Comparison of ENCODE assay signal across 16 cellular contexts in genomic region chr21:44296916-44297315, GRCh38. TPM values are rescaled to one million over a fixed set of nuclear protein-coding genes. Genes with fewer than 3 reads are reported as not detected.
DNase-seq lines count a peak whose midpoint lies in the region; ATAC-seq and TF ChIP-seq lines count a peak whose summit lies in the region.
"Had no signal": no experiment of that assay in that cellular context is flagged by ENCODE, and none has a peak within 500 bp of the region (broad histone marks: within the 10 kb centered on the region; RNA-seq: fewer than 3 reads in every experiment).

No MANE protein-coding gene starts in this region.

- H4K8ac ChIP-seq in neuronal stem cell (ENCODE audit: low read depth, low read length): no peak overlapping the region

- peaks cover 53% of the 10 kb centered on the region for H3K4me1 Mint-ChIP-seq in activated CD4-positive, alpha-beta T cell treated with anti-CD3 and anti-CD28 coated beads, Interleukin-2, amount 10 ng/mL, durations not matched to agents 7 days and 5 days

- H2BK120ac ChIP-seq in neuronal stem cell (ENCODE audit: low read depth, low read length): no peak overlapping the region

- TF ChIP-seq EP300 in gastroesophageal sphincter (IDR thresholded peaks at IDR 0.05): no peak

- DNase-seq in activated CD4-positive, alpha-beta T cell treated with anti-CD3 and anti-CD28 coated beads, Interleukin-2, amount 10 ng/mL, durations not matched to agents 7 days and 5 days: no peak
- no peak for DNase-seq in activated CD4-positive, alpha-beta T cell treated with anti-CD3 and anti-CD28 coated beads, Interleukin-2, amount 50 U/mL, for 4 hours
- DNase-seq in right cardiac atrium: peak in 2 of 3 donors; percentile 51 to 60
- no peak for DNase-seq in heart right ventricle
- DNase-seq in NT2/D1 (ENCODE audit: low read depth, low spot score): no peak
- DNase-seq in neuronal stem cell (ENCODE audit: low spot score): no peak
- DNase-seq in kidney tubule cell (ENCODE audit: low spot score): no peak

- peak overlapping the region; percentile 75 for H2BK15ac ChIP-seq in neuronal stem cell (ENCODE audit: low read length)

- no peak overlapping the region for H3K4ac ChIP-seq in neuronal stem cell (ENCODE audit: low read length)

- 82% methylated on average over 13 of the region's 13 CpGs for WGBS in right cardiac atrium
- WGBS in heart right ventricle, 2 donors: 82 to 89% methylated on average over 13 of the region's 13 CpGs
- no CpG with 5 or more reads among the region's 13 CpGs for WGBS in neuronal stem cell (ENCODE audit: extremely low coverage in 2 of 2, insufficient read length in 2 of 2, insufficient replicate concordance in 1 of 2), 2 donors
- no CpG with 5 or more reads among the region's 13 CpGs for WGBS in gastroesophageal sphincter (ENCODE audit: low coverage in 1 of 2), 2 donors

- H3K27ac ChIP-seq in right cardiac atrium (ENCODE audit: low read length): no peak overlapping the region
- no peak overlapping the region for H3K27ac ChIP-seq in heart right ventricle
- H3K27ac ChIP-seq in neuronal stem cell (replicated peaks; ENCODE audit: low read length): no peak overlapping the region
- H3K27ac ChIP-seq in gastroesophageal sphincter: no peak overlapping the region
- H3K27ac ChIP-seq: GM23248 had no signal

- no peak overlapping the region for H3K4me2 ChIP-seq in neuronal stem cell (ENCODE audit: insufficient read depth, low read length, poor library complexity, severe bottlenecking)
- H3K4me2 ChIP-seq: A549 had no signal

- H3K27me3 Mint-ChIP-seq in activated CD4-positive, alpha-beta T cell treated with anti-CD3 and anti-CD28 coated beads, Interleukin-2, amount 10 ng/mL, durations not matched to agents 7 days and 5 days: no peaks in the 10 kb centered on the region
- H3K27me3 Mint-ChIP-seq: CD4-positive, alpha-beta T cell; CD8-positive, alpha-beta memory T cell had no signal

- POLR2A ChIA-PET in activated CD4-positive, alpha-beta T cell treated with anti-CD3 and anti-CD28 coated beads, Interleukin-2, amount 10 ng/mL, durations not matched to agents 7 days and 5 days (lab: Charles Lee): no interaction called here

- H3K36me3 ChIP-seq in heart right ventricle (no peaks in the 10 kb centered on the region), NT2/D1 (ENCODE audit: insufficient read depth, insufficient read length, low read length) (peaks cover 1% of the 10 kb centered on the region), neuronal stem cell (replicated peaks in 1 of 2; ENCODE audit: control insufficient read depth in 2 of 2, insufficient read depth in 2 of 2, low read length in 2 of 2) (no peaks in the 10 kb centered on the region), gastroesophageal sphincter (no peaks in the 10 kb centered on the region)

- H3K27me3 ChIP-seq in right cardiac atrium (ENCODE audit: control insufficient read depth, insufficient read depth) (no peaks in the 10 kb centered on the region), heart right ventricle (peaks cover 0 to 7% (median 0%) of the 10 kb centered on the region in 7 donors), NT2/D1 (ENCODE audit: insufficient read depth, insufficient read length) (no peaks in the 10 kb centered on the region), neuronal stem cell (ENCODE audit: control insufficient read depth in 3 of 3, insufficient read depth in 3 of 3, low read depth in 1 of 3, low read length in 3 of 3) (peaks cover 0 to 13% (median 10%) of the 10 kb centered on the region in 3 experiments), gastroesophageal sphincter (peaks cover 51% of the 10 kb centered on the region)

- H3K23ac ChIP-seq in neuronal stem cell (ENCODE audit: low read depth, low read length, poor library complexity): peak overlapping the region; percentile 55

- H3K36me3 Mint-ChIP-seq in activated CD4-positive, alpha-beta T cell treated with anti-CD3 and anti-CD28 coated beads, Interleukin-2, amount 10 ng/mL, durations not matched to agents 7 days and 5 days (ENCODE audit: low read depth): peaks cover 2% of the 10 kb centered on the region
- H3K36me3 Mint-ChIP-seq: CD14-positive monocyte had no signal

- intact Hi-C loops in right cardiac atrium (cut with DNase I) (no loop called here), heart right ventricle (cut with DNase I) (no loop called here)

- H3K9ac ChIP-seq in NT2/D1 (ENCODE audit: insufficient read length, low read depth) (peak overlapping the region; percentile 25), neuronal stem cell (ENCODE audit: low read depth, low read length, poor library complexity) (no peak overlapping the region)
- H3K9ac ChIP-seq: GM23248 had no signal

- peak overlapping the region; percentile 60 for H3K27ac Mint-ChIP-seq in activated CD4-positive, alpha-beta T cell treated with anti-CD3 and anti-CD28 coated beads, Interleukin-2, amount 10 ng/mL, durations not matched to agents 7 days and 5 days

- peaks cover 9% of the 10 kb centered on the region for H3K79me1 ChIP-seq in neuronal stem cell (ENCODE audit: low read depth, low read length)

- no peak overlapping the region for H3K14ac ChIP-seq in neuronal stem cell (ENCODE audit: low read length)

- no peak for TF ChIP-seq CTCF in heart right ventricle (IDR thresholded peaks at IDR 0.05)
- no peak for TF ChIP-seq CTCF in gastroesophageal sphincter (IDR thresholded peaks at IDR 0.05)

- peak overlapping the region; percentile 35 for H3K18ac ChIP-seq in neuronal stem cell (ENCODE audit: low read length)

- H3K4me1 ChIP-seq in right cardiac atrium (ENCODE audit: control insufficient read depth, insufficient read depth, low read length) (peaks cover 3% of the 10 kb centered on the region), heart right ventricle (peaks cover 20 to 52% (median 43%) of the 10 kb centered on the region in 9 donors), NT2/D1 (ENCODE audit: insufficient read depth, insufficient read length) (peaks cover 38% of the 10 kb centered on the region), neuronal stem cell (ENCODE audit: control insufficient read depth in 2 of 2, insufficient read depth in 1 of 2, low read depth in 1 of 2, low read length in 2 of 2) (peaks cover 10 to 16% of the 10 kb centered on the region in 2 donors), gastroesophageal sphincter (peaks cover 0 to 55% (median 20%) of the 10 kb centered on the region in 3 donors)

- no peak overlapping the region for H2BK12ac ChIP-seq in neuronal stem cell (ENCODE audit: low read length)

- ATAC-seq in right cardiac atrium (no peak), heart right ventricle (no peak), gastroesophageal sphincter (no peak)

- H3K4me3 Mint-ChIP-seq in activated CD4-positive, alpha-beta T cell treated with anti-CD3 and anti-CD28 coated beads, Interleukin-2, amount 10 ng/mL, durations not matched to agents 7 days and 5 days: no peak overlapping the region

- no peak overlapping the region for H3K4me3 ChIP-seq in right cardiac atrium (ENCODE audit: low read length)
- no peak overlapping the region for H3K4me3 ChIP-seq in heart right ventricle
- no peak overlapping the region for H3K4me3 ChIP-seq in NT2/D1 (ENCODE audit: insufficient read length, low read depth)
- H3K4me3 ChIP-seq in neuronal stem cell (ENCODE audit: low read length in 2 of 2): no peak overlapping the region
- no peak overlapping the region for H3K4me3 ChIP-seq in gastroesophageal sphincter
- H3K4me3 ChIP-seq: A549, GM12878, GM23248 had no signal

- H2BK5ac ChIP-seq in neuronal stem cell (ENCODE audit: low read length): no peak overlapping the region

- H2AK5ac ChIP-seq in neuronal stem cell (ENCODE audit: low read depth, low read length): peak overlapping the region; percentile 71

- H3K9me3 ChIP-seq in right cardiac atrium (ENCODE audit: control insufficient read depth, low read length) (no peaks in the 10 kb centered on the region), heart right ventricle (no peaks in the 10 kb centered on the region), NT2/D1 (ENCODE audit: insufficient read depth, low read length) (no peaks in the 10 kb centered on the region), neuronal stem cell (replicated peaks in 1 of 2; ENCODE audit: control insufficient read depth in 2 of 2, insufficient read depth in 1 of 2, low read depth in 1 of 2, low read length in 2 of 2) (peaks cover 0 to 2% of the 10 kb centered on the region in 2 donors), gastroesophageal sphincter (no peaks in the 10 kb centered on the region)
- H3K9me3 ChIP-seq: A549 had no signal

- H4K91ac ChIP-seq in neuronal stem cell (ENCODE audit: low read depth, low read length, poor library complexity): no peak overlapping the region

- H3K9me3 Mint-ChIP-seq in activated CD4-positive, alpha-beta T cell treated with anti-CD3 and anti-CD28 coated beads, Interleukin-2, amount 10 ng/mL, durations not matched to agents 7 days and 5 days: no peaks in the 10 kb centered on the region
- H3K9me3 Mint-ChIP-seq: CD4-positive, alpha-beta T cell; CD8-positive, alpha-beta memory T cell had no signal

- CTCF ChIA-PET in activated CD4-positive, alpha-beta T cell treated with anti-CD3 and anti-CD28 coated beads, Interleukin-2, amount 10 ng/mL, durations not matched to agents 7 days and 5 days (lab: Charles Lee): interaction anchor here (0.8 to 1.6 kb wide), 7 partner anchors 12 to 57 kb away, joined by 3 to 7 read pairs (median 5); partner anchors contain the start of gene TRPM2

- no peak overlapping the region for H2AFZ ChIP-seq in neuronal stem cell (ENCODE audit: low read length)
- H2AFZ ChIP-seq: GM23248 had no signal

- no peak for TF ChIP-seq POLR2A in gastroesophageal sphincter (IDR thresholded peaks at IDR 0.05)

RNA-seq across cellular contexts. Expression of gene PFKL, which starts 2.9 kb away (rescaled TPM):
- total RNA-seq in activated CD4-positive, alpha-beta T cell treated with anti-CD3 and anti-CD28 coated beads, Interleukin-2, amount 10 ng/mL, durations not matched to agents 7 days and 5 days: 100 to 1,000 TPM; 190 to 210 TPM
- 10 to 100 TPM; 43.2 to 54.9 (median 49.6) TPM for total RNA-seq in right cardiac atrium
- 42.8 TPM for polyA plus RNA-seq in right cardiac atrium
- 10 to 100 TPM; 34.7 to 84.4 (median 43.8) TPM for total RNA-seq in heart right ventricle
- polyA plus RNA-seq in heart right ventricle: 10 to 100 TPM; 42.6 to 56.9 TPM
- 37.4 TPM for polyA plus RNA-seq in neuronal stem cell (2013, experiment 1 of 2)
- 35.9 TPM for polyA plus RNA-seq in neuronal stem cell (2013, experiment 2 of 2)
- total RNA-seq in gastroesophageal sphincter: 100 to 1,000 TPM in 1 of 4 donors, 10 to 100 TPM in 3; 57.7 to 103 (median 72.1) TPM

RNA-seq across cellular contexts. Expression of gene AIRE, which starts 11.2 kb away (rescaled TPM):
- total RNA-seq in activated CD4-positive, alpha-beta T cell treated with anti-CD3 and anti-CD28 coated beads, Interleukin-2, amount 10 ng/mL, durations not matched to agents 7 days and 5 days: under 1 TPM; 0.27 to 0.30 TPM
- total RNA-seq in right cardiac atrium: under 1 TPM in 3 of 4 donors, not detected in 1; 0.11 to 0.14 (median 0.14) TPM
- 0.05 TPM for polyA plus RNA-seq in right cardiac atrium
- under 1 TPM in 2 of 10 donors, not detected in 8; 0.05 to 0.10 TPM for total RNA-seq in heart right ventricle
- polyA plus RNA-seq in heart right ventricle: under 1 TPM in 1 of 2 donors, not detected in 1; 0.06 TPM
- not detected for polyA plus RNA-seq in neuronal stem cell (2013, experiment 1 of 2)
- polyA plus RNA-seq in neuronal stem cell (2013, experiment 2 of 2): not detected
- not detected for total RNA-seq in gastroesophageal sphincter
- total RNA-seq: CD8-positive, alpha-beta memory T cell; GM23248; H1 had no signal
- polyA plus RNA-seq: A549, CD14-positive monocyte, GM23248 had no signal

RNA-seq across cellular contexts. Expression of gene DNMT3L, which starts 35.2 kb away (rescaled TPM):
- not detected for total RNA-seq in activated CD4-positive, alpha-beta T cell treated with anti-CD3 and anti-CD28 coated beads, Interleukin-2, amount 10 ng/mL, durations not matched to agents 7 days and 5 days
- total RNA-seq in right cardiac atrium (not detected), heart right ventricle (not detected), gastroesophageal sphincter (not detected)
- polyA plus RNA-seq in right cardiac atrium (not detected), heart right ventricle (not detected)
- 0.04 TPM for polyA plus RNA-seq in neuronal stem cell (2013, experiment 1 of 2)
- polyA plus RNA-seq in neuronal stem cell (2013, experiment 2 of 2): not detected
- total RNA-seq: CD4-positive, alpha-beta T cell; CD8-positive, alpha-beta memory T cell; GM12878; GM23248; H1 had no signal
- polyA plus RNA-seq: A549; BJ; CD14-positive monocyte; CD8-positive, alpha-beta memory T cell; GM12878; GM23248 had no signal

RNA-seq across cellular contexts. Expression of gene CFAP410, which starts 42.3 kb away (rescaled TPM):
- 10 to 100 TPM; 11.6 to 16.0 TPM for total RNA-seq in activated CD4-positive, alpha-beta T cell treated with anti-CD3 and anti-CD28 coated beads, Interleukin-2, amount 10 ng/mL, durations not matched to agents 7 days and 5 days
- total RNA-seq in right cardiac atrium (10 to 100 TPM; 13.2 to 19.8 (median 17.6) TPM), heart right ventricle (10 to 100 TPM; 10.9 to 15.8 (median 13.3) TPM), gastroesophageal sphincter (10 to 100 TPM; 26.2 to 35.0 (median 30.2) TPM)
- polyA plus RNA-seq in right cardiac atrium (16.8 TPM), heart right ventricle (10 to 100 TPM; 27.6 to 34.7 TPM)
- polyA plus RNA-seq in neuronal stem cell (2013, experiment 1 of 2): 13.0 TPM
- 12.0 TPM for polyA plus RNA-seq in neuronal stem cell (2013, experiment 2 of 2)

RNA-seq across cellular contexts. Expression of gene ICOSLG, which starts 56.2 kb away (rescaled TPM):
- 1 to 10 TPM; 4.9 to 5.5 TPM for total RNA-seq in activated CD4-positive, alpha-beta T cell treated with anti-CD3 and anti-CD28 coated beads, Interleukin-2, amount 10 ng/mL, durations not matched to agents 7 days and 5 days
- total RNA-seq in right cardiac atrium: 1 to 10 TPM in 2 of 4 donors, under 1 TPM in 2; 0.60 to 4.6 (median 1.7) TPM
- 0.57 TPM for polyA plus RNA-seq in right cardiac atrium
- 1 to 10 TPM in 9 of 10 donors, under 1 TPM in 1; 0.90 to 6.2 (median 1.6) TPM for total RNA-seq in heart right ventricle
- polyA plus RNA-seq in heart right ventricle: 1 to 10 TPM; 1.3 to 2.7 TPM
- polyA plus RNA-seq in neuronal stem cell (2013, experiment 1 of 2): 0.49 TPM
- 0.43 TPM for polyA plus RNA-seq in neuronal stem cell (2013, experiment 2 of 2)
- 1 to 10 TPM in 2 of 4 donors, under 1 TPM in 2; 0.40 to 1.9 (median 0.80) TPM for total RNA-seq in gastroesophageal sphincter
- polyA plus RNA-seq: GM23248 had no signal

Comparison
In these comparisons a context has a peak if more than half of its experiments do, and no peak if none do; other contexts are left out.
1. DNase-seq: peak in right cardiac atrium (2 of 3); none in activated CD4-positive, alpha-beta T cell treated with anti-CD3 and anti-CD28 coated beads, Interleukin-2, amount 10 ng/mL, durations not matched to agents 7 days and 5 days (single experiment), activated CD4-positive, alpha-beta T cell treated with anti-CD3 and anti-CD28 coated beads, Interleukin-2, amount 50 U/mL, for 4 hours (0 of 2), heart right ventricle (0 of 2), NT2/D1 (single experiment), neuronal stem cell (single experiment) and kidney tubule cell (single experiment).